ENCODE assay signal across 11 cellular contexts in the genomic region with DNA sequence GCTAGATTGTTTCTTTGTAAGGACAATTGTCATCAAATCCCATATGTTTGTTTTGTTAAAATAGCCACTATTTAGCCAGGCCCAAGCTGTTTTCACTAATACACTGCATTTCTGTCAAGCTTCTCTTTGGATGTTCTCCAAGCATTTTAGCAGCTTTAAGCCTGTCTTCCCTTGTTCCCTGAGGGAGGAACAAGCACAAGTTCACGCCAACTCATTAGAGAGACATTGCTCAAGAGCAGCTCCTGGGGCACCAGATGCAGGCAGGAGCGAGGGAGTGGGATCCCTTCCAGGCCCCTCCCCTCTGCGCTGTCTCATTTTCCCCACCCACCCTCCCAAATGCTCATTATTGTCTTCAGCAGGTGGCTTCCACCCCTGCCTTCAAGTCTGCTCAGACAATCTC. TPM values are rescaled to one million over a fixed set of nuclear protein-coding genes. Genes with fewer than 3 reads are reported as not detected.
DNase-seq lines count a peak whose midpoint lies in the region; ATAC-seq, FAIRE-seq and TF ChIP-seq lines count a peak whose summit lies in the region.
"Had no signal": no experiment of that assay in that cellular context is flagged by ENCODE, and none has a peak within 500 bp of the region (broad histone marks: within the 10 kb centered on the region; RNA-seq: fewer than 3 reads in every experiment).

No MANE protein-coding gene starts in this region.

- H3K27me3 Mint-ChIP-seq in stimulated activated naive CD8-positive, alpha-beta T cell treated with anti-CD3 and anti-CD28 coated beads, Interleukin-15, amount 100 ng/mL, for 72 hours: peaks cover 45% of the 10 kb centered on the region

- H3K27ac Mint-ChIP-seq in stimulated activated naive CD8-positive, alpha-beta T cell treated with anti-CD3 and anti-CD28 coated beads, Interleukin-15, amount 100 ng/mL, for 72 hours: no peak overlapping the region

- FAIRE-seq in urothelium cell line (lab: Jason Lieb, UNC): no peak

- no peak overlapping the region for H3K9ac ChIP-seq in fibroblast of lung (ENCODE audit: insufficient read depth, low read length)

- DNase-seq in EL (peak; percentile 66), NCI-H69 (lab: John Stamatoyannopoulos, UW) (peak; percentile 71), fibroblast of lung (ENCODE audit: low read depth in 2 of 2) (peak; percentile 43 to 87), pons (ENCODE audit: low spot score) (peak; percentile 55), DMS114 treated with DMSO at 0.1 percent for 48 hours (lab: John Stamatoyannopoulos, UW; ENCODE audit: unreplicated experiment) (no peak), NCI-H510A (lab: John Stamatoyannopoulos, UW) (no peak), urothelium cell line (ENCODE audit: low spot score) (no peak)
- no peak for DNase-seq in stimulated activated naive CD8-positive, alpha-beta T cell treated with anti-CD3 and anti-CD28 coated beads, Interleukin-15, amount 100 ng/mL, for 72 hours
- DNase-seq: activated effector memory CD4-positive, alpha-beta T cell treated with Interleukin-2 at 50 U/mL for 16 hours; DND-41; stimulated activated naive CD8-positive, alpha-beta T cell treated with anti-CD3 and anti-CD28 coated beads, Interleukin-15, Interleukin-2, amounts not matched to agents 100 U/mL and 50 U/mL, for 24 hours had no signal

- H3K9me3 Mint-ChIP-seq in stimulated activated naive CD8-positive, alpha-beta T cell treated with anti-CD3 and anti-CD28 coated beads, Interleukin-15, amount 100 ng/mL, for 72 hours: no peaks in the 10 kb centered on the region

- no peaks in the 10 kb centered on the region for H4K20me1 ChIP-seq in fibroblast of lung (ENCODE audit: control insufficient read depth, extremely low read depth, insufficient read depth, low read length)

- H3K4me1 Mint-ChIP-seq in stimulated activated naive CD8-positive, alpha-beta T cell treated with anti-CD3 and anti-CD28 coated beads, Interleukin-15, amount 100 ng/mL, for 72 hours: no peaks in the 10 kb centered on the region

- H3K4me3 Mint-ChIP-seq in stimulated activated naive CD8-positive, alpha-beta T cell treated with anti-CD3 and anti-CD28 coated beads, Interleukin-15, amount 100 ng/mL, for 72 hours: no peak overlapping the region

- no peak for ATAC-seq in stimulated activated naive CD8-positive, alpha-beta T cell treated with anti-CD3 and anti-CD28 coated beads, Interleukin-15, amount 100 ng/mL, for 72 hours
- ATAC-seq: stimulated activated naive CD8-positive, alpha-beta T cell treated with anti-CD3 and anti-CD28 coated beads, Interleukin-15, Interleukin-2, amounts not matched to agents 100 U/mL and 50 U/mL, for 24 hours had no signal

- H3K36me3 ChIP-seq in fibroblast of lung (ENCODE audit: control insufficient read depth, insufficient read depth, low read length): no peaks in the 10 kb centered on the region

- H3K27ac ChIP-seq in fibroblast of lung (ENCODE audit: insufficient read depth, low read length): no peak overlapping the region

- H3K9me3 ChIP-seq in fibroblast of lung (ENCODE audit: control insufficient read depth, insufficient read depth, low read depth, low read length): no peaks in the 10 kb centered on the region

- H2AFZ ChIP-seq in fibroblast of lung (ENCODE audit: low read length): no peak overlapping the region

- H3K4me3 ChIP-seq in fibroblast of lung (replicated peaks in 1 of 4; ENCODE audit: control extremely low read depth in 1 of 4, insufficient read depth in 1 of 4, low read depth in 3 of 4, low read length in 4 of 4): no peak overlapping the region

- no peaks in the 10 kb centered on the region for H3K79me2 ChIP-seq in fibroblast of lung (ENCODE audit: control insufficient read depth, insufficient read depth, low read length)

- no peak for TF ChIP-seq CTCF in fibroblast of lung (conservative IDR thresholded peaks at IDR 0.05 in 1 of 2, IDR thresholded peaks at IDR 0.05 in 1 of 2; ENCODE audit: low read depth in 1 of 2, low read length in 2 of 2)

- H3K27me3 ChIP-seq in fibroblast of lung (ENCODE audit: control insufficient read depth, insufficient read depth, low read length): no peaks in the 10 kb centered on the region

- H3K4me2 ChIP-seq in fibroblast of lung (ENCODE audit: extremely low read depth, insufficient read depth, low read length): no peak overlapping the region

- H3K4me1 ChIP-seq in fibroblast of lung (ENCODE audit: control insufficient read depth, extremely low read depth, insufficient read depth, low read length): peaks cover 2% of the 10 kb centered on the region

RNA-seq across cellular contexts. Expression of a gene that starts 32.6 kb away (rescaled TPM):
- 18.0 and 22.8 TPM in 2 replicates for total RNA-seq in fibroblast of lung
- polyA plus RNA-seq in fibroblast of lung: 46.1 and 51.3 TPM in 2 replicates
- polyA plus RNA-seq in fibroblast of lung (2012): 46.5 and 49.4 TPM in 2 replicates
- 4.2 and 5.7 TPM in 2 replicates for polyA minus RNA-seq in fibroblast of lung (ENCODE audit: low replicate concordance)

RNA-seq across cellular contexts. Expression of a gene that starts 34.9 kb away (rescaled TPM):
- 34.7 and 39.8 TPM in 2 replicates for total RNA-seq in fibroblast of lung
- polyA plus RNA-seq in fibroblast of lung: 47.7 and 58.7 TPM in 2 replicates
- 29.0 and 41.4 TPM in 2 replicates for polyA plus RNA-seq in fibroblast of lung (2012)
- 14.1 and 27.9 TPM in 2 replicates for polyA minus RNA-seq in fibroblast of lung (ENCODE audit: low replicate concordance)

Comparison
In these comparisons a context has a peak if more than half of its experiments do, and no peak if none do; other contexts are left out.
1. DNase-seq: peak in EL (single experiment), NCI-H69 (single experiment), fibroblast of lung (2 of 2) and pons (single experiment); none in DMS114 treated with DMSO at 0.1 percent for 48 hours (single experiment), NCI-H510A (single experiment), stimulated activated naive CD8-positive, alpha-beta T cell treated with anti-CD3 and anti-CD28 coated beads, Interleukin-15, amount 100 ng/mL, for 72 hours (0 of 2) and urothelium cell line (single experiment).